In genomic region chr9:100598641-100599145, GRCh38 we compare ENCODE assay signal across 7 cellular contexts. TPM values are rescaled to one million over a fixed set of nuclear protein-coding genes. Genes with fewer than 3 reads are reported as not detected.
DNase-seq lines count a peak whose midpoint lies in the region; ATAC-seq, FAIRE-seq and TF ChIP-seq lines count a peak whose summit lies in the region.

No MANE protein-coding gene starts in this region.

- peak overlapping the region in 4 of 5 experiments; percentile 13 to 72 (median 54) for H3K27ac Mint-ChIP-seq in brain

- no peak for TF ChIP-seq CTCF in brain (conservative IDR thresholded peaks at IDR 0.05)

- no peaks in the 10 kb centered on the region for H3K36me3 Mint-ChIP-seq in brain

- H3K4me1 Mint-ChIP-seq in brain: peaks cover 63% of the 10 kb centered on the region

- H3K9ac ChIP-seq in iPS-18a (ENCODE audit: low read length) (peak overlapping the region; percentile 26), skeletal muscle tissue (ENCODE audit: low read depth in 1 of 3, low read length in 3 of 3) (peak overlapping the region; percentile 51 to 73 (median 52))

- H3K9me3 Mint-ChIP-seq in brain: peaks cover 0 to 4% (median 0%) of the 10 kb centered on the region in 5 experiments

- H3K4me3 ChIP-seq in iPS-18a (ENCODE audit: low read length): peak overlapping the region; percentile 56
- peak overlapping the region; percentile 72 to 76 (median 73) for H3K4me3 ChIP-seq in skeletal muscle tissue (ENCODE audit: low read length in 3 of 3)

- peaks cover 11% of the 10 kb centered on the region for H3K27me3 Mint-ChIP-seq in brain

- H3K27ac ChIP-seq in iPS-18a (ENCODE audit: low read length): no peak overlapping the region
- H3K27ac ChIP-seq in skeletal muscle tissue (ENCODE audit: low read depth, low read length): no peak overlapping the region

- no peaks in the 10 kb centered on the region for H3K27me3 ChIP-seq in iPS-18a (ENCODE audit: control insufficient read depth, insufficient read depth, low read length)
- H3K27me3 ChIP-seq in skeletal muscle tissue (ENCODE audit: control insufficient read depth in 3 of 3, insufficient read depth in 3 of 3, low read length in 3 of 3): no peaks in the 10 kb centered on the region

- peak; percentile 67 for ATAC-seq in HG02938 (IDR thresholded peaks at IDR 0.05; ENCODE audit: unreplicated experiment)

- DNase-seq in GM18507 (ENCODE audit: extremely low spot score, insufficient read length, low read depth): peak; percentile 46
- peak; percentile 26 to 74 for DNase-seq in NCI-H187 (lab: John Stamatoyannopoulos, UW)
- DNase-seq in UCSD-AML1 (lab: John Stamatoyannopoulos, UW; ENCODE audit: unreplicated experiment): peak; percentile 50

- no peaks in the 10 kb centered on the region for H3K36me3 ChIP-seq in iPS-18a (ENCODE audit: control insufficient read depth, low read depth, low read length)
- no peaks in the 10 kb centered on the region for H3K36me3 ChIP-seq in skeletal muscle tissue (ENCODE audit: control insufficient read depth in 3 of 3, insufficient read depth in 3 of 3, low read length in 3 of 3)

- FAIRE-seq in GM18507 (lab: Jason Lieb, UNC): peak; percentile 35

- H3K9me3 ChIP-seq in iPS-18a (ENCODE audit: control insufficient read depth, low read depth, low read length) (no peaks in the 10 kb centered on the region), skeletal muscle tissue (ENCODE audit: control insufficient read depth in 3 of 3, low read length in 3 of 3) (no peaks in the 10 kb centered on the region)

- peak overlapping the region; percentile 79 to 88 (median 83) for H3K4me3 Mint-ChIP-seq in brain

- H3K4me1 ChIP-seq in iPS-18a (ENCODE audit: control insufficient read depth, low read depth, low read length): peaks cover 12% of the 10 kb centered on the region
- H3K4me1 ChIP-seq in skeletal muscle tissue (ENCODE audit: control insufficient read depth in 3 of 3, insufficient read depth in 3 of 3, low read length in 3 of 3): peaks cover 12 to 17% (median 15%) of the 10 kb centered on the region in 3 donors

RNA-seq across cellular contexts. Expression of gene CAVIN4, which starts 20.8 kb away (rescaled TPM):
- 3.9 TPM for polyA plus RNA-seq in brain (ENCODE audit: insufficient read depth, low read depth, low replicate concordance)
- 172 TPM for total RNA-seq in skeletal muscle tissue
